17 cellular contexts compared by ENCODE assay signal in genomic region chr1:117782056-117782455, GRCh38.
"Had no signal": no experiment of that assay in that cellular context is flagged by ENCODE, and none has a peak within 500 bp of the region (broad histone marks: within the 10 kb centered on the region; RNA-seq: fewer than 3 reads in every experiment).

No MANE protein-coding gene starts in this region.

- DNase-seq: activated CD4-positive, alpha-beta T cell treated with anti-CD3 and anti-CD28 coated beads, Interleukin-2, amount 10 ng/mL, durations not matched to agents 24 days and 14 days; activated CD4-positive, CD25-positive, alpha-beta regulatory T cell; activated naive CD8-positive, alpha-beta T cell treated with anti-CD3 and anti-CD28 coated beads, Interleukin-2, amount 10 ng/mL, durations not matched to agents 7 days and 5 days; immature natural killer cell; left colon; naive thymus-derived CD8-positive, alpha-beta T cell; stimulated activated CD4-positive, alpha-beta T cell treated with anti-CD3 and anti-CD28 coated beads, Interleukin-4, amount 100 ng/mL, for 4 hours; stimulated activated naive CD8-positive, alpha-beta T cell treated with anti-CD3 and anti-CD28 coated beads, Interleukin-15, Interleukin-2, amounts not matched to agents 100 U/mL and 50 U/mL, for 24 hours had no signal

- FAIRE-seq: TTC549 had no signal

- H3K27ac ChIP-seq: coronary artery, skin epidermis, suprapubic skin had no signal

- H3K4me3 Mint-ChIP-seq: activated CD4-positive, alpha-beta T cell treated with anti-CD3 and anti-CD28 coated beads, Interleukin-2, amount 10 ng/mL, durations not matched to agents 24 days and 14 days; activated naive CD8-positive, alpha-beta T cell treated with anti-CD3 and anti-CD28 coated beads, Interleukin-2, amount 10 ng/mL, durations not matched to agents 7 days and 5 days; activated T-helper 1 cell treated with anti-CD3 and anti-CD28 coated beads, Interleukin-12 subunit alpha, Interleukin-12 subunit beta, Interleukin-2, Interleukin-4 antibody, amounts not matched to agents 30 ng/mL and 10 ng/mL and 1 ng/mL, durations not matched to agents 14 hours and 24 hours and 36 hours; brain; central memory CD8-positive, alpha-beta T cell; immature natural killer cell; naive thymus-derived CD8-positive, alpha-beta T cell had no signal

- H3K27me3 ChIP-seq: esophagus muscularis mucosa, suprapubic skin had no signal

- H3K27me3 Mint-ChIP-seq: type B pancreatic cell had no signal

- H3K9me3 Mint-ChIP-seq: activated CD4-positive, alpha-beta T cell treated with anti-CD3 and anti-CD28 coated beads, Interleukin-2, amount 10 ng/mL, durations not matched to agents 24 days and 14 days; activated T-helper 1 cell treated with anti-CD3 and anti-CD28 coated beads, Interleukin-12 subunit alpha, Interleukin-12 subunit beta, Interleukin-2, Interleukin-4 antibody, amounts not matched to agents 30 ng/mL and 10 ng/mL and 1 ng/mL, durations not matched to agents 14 hours and 24 hours and 36 hours; central memory CD8-positive, alpha-beta T cell had no signal

- ATAC-seq: left colon; naive thymus-derived CD8-positive, alpha-beta T cell; stimulated activated naive CD8-positive, alpha-beta T cell treated with anti-CD3 and anti-CD28 coated beads, Interleukin-15, Interleukin-2, amounts not matched to agents 100 U/mL and 50 U/mL, for 24 hours had no signal

- H3K9me3 ChIP-seq: esophagus muscularis mucosa, suprapubic skin had no signal

- H3K27ac Mint-ChIP-seq: activated CD4-positive, alpha-beta T cell treated with anti-CD3 and anti-CD28 coated beads, Interleukin-2, amount 10 ng/mL, durations not matched to agents 24 days and 14 days; activated naive CD8-positive, alpha-beta T cell treated with anti-CD3 and anti-CD28 coated beads, Interleukin-2, amount 10 ng/mL, durations not matched to agents 7 days and 5 days; activated T-helper 1 cell treated with anti-CD3 and anti-CD28 coated beads, Interleukin-12 subunit alpha, Interleukin-12 subunit beta, Interleukin-2, Interleukin-4 antibody, amounts not matched to agents 30 ng/mL and 10 ng/mL and 1 ng/mL, durations not matched to agents 14 hours and 24 hours and 36 hours; immature natural killer cell; naive thymus-derived CD8-positive, alpha-beta T cell had no signal

- H3K4me1 ChIP-seq: suprapubic skin had no signal

- H3K36me3 Mint-ChIP-seq: activated naive CD8-positive, alpha-beta T cell treated with anti-CD3 and anti-CD28 coated beads, Interleukin-2, amount 10 ng/mL, durations not matched to agents 7 days and 5 days; brain; immature natural killer cell; naive thymus-derived CD8-positive, alpha-beta T cell; type B pancreatic cell had no signal

- H3K4me3 ChIP-seq: coronary artery, esophagus muscularis mucosa, skin epidermis, suprapubic skin had no signal

- H3K36me3 ChIP-seq: esophagus muscularis mucosa, suprapubic skin had no signal
